20 cellular contexts compared by ENCODE assay signal in the genomic region with DNA sequence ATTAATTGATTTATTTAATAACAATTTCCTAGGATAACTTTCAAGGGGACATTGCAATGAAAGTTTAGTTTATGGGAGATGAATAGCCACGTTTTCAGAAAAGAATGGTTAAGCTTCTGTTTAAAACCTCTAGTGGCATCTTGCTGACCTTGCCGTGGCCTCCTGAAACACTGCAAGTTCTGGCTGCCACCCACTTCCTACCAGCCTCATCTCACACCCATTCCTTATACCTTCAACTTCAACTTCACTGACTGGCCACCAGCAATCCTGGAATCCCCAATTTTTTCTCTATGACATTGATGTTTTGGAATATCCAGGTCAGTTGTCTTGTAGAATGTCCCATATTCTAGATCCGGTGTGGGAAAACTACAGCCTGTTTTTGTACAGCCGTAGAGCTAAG. TPM values are rescaled to one million over a fixed set of nuclear protein-coding genes. Genes with fewer than 3 reads are reported as not detected.
DNase-seq lines count a peak whose midpoint lies in the region; ATAC-seq lines count a peak whose summit lies in the region.
"Had no signal": no experiment of that assay in that cellular context is flagged by ENCODE, and none has a peak within 500 bp of the region (broad histone marks: within the 10 kb centered on the region; RNA-seq: fewer than 3 reads in every experiment).

No MANE protein-coding gene starts in this region.

- no peaks in the 10 kb centered on the region for H3K9me3 ChIP-seq in effector memory CD4-positive, alpha-beta T cell (ENCODE audit: control insufficient read depth, low read length)
- H3K9me3 ChIP-seq: HAP-1 had no signal

- intact Hi-C loops in activated CD4-positive, alpha-beta T cell treated with anti-CD3 and anti-CD28 coated beads for 36 hours (cut with DNase I, micrococcal nuclease) = no loop called here

- CTCF ChIA-PET in activated CD4-positive, alpha-beta T cell treated with anti-CD3 and anti-CD28 coated beads for 36 hours (lab: Charles Lee) = no interaction called here

- POLR2A ChIA-PET in activated CD4-positive, alpha-beta T cell treated with anti-CD3 and anti-CD28 coated beads for 36 hours (lab: Charles Lee) = no interaction called here
- POLR2A ChIA-PET in activated naive CD8-positive, alpha-beta T cell treated with anti-CD3 and anti-CD28 coated beads, Interleukin-2, amount 10 ng/mL, durations not matched to agents 7 days and 5 days (lab: Charles Lee) = no interaction called here

- no peak overlapping the region for H3K27ac ChIP-seq in effector memory CD4-positive, alpha-beta T cell (ENCODE audit: insufficient read depth, low read length, poor library complexity, severe bottlenecking)
- H3K27ac ChIP-seq: 22Rv1, BLaER1, C4-2B had no signal

- no peak overlapping the region for H3K4me3 ChIP-seq in effector memory CD4-positive, alpha-beta T cell (ENCODE audit: insufficient read depth, low read depth, low read length, poor library complexity, severe bottlenecking)
- H3K4me3 ChIP-seq: BLaER1, GM12878, HAP-1 had no signal

- no peaks in the 10 kb centered on the region for H3K9me3 Mint-ChIP-seq in activated CD4-positive, alpha-beta T cell treated with anti-CD3 and anti-CD28 coated beads for 36 hours (ENCODE audit: low read depth)
- peaks cover 10% of the 10 kb centered on the region for H3K9me3 Mint-ChIP-seq in activated naive CD8-positive, alpha-beta T cell treated with anti-CD3 and anti-CD28 coated beads, Interleukin-2, amount 10 ng/mL, durations not matched to agents 7 days and 5 days
- peaks cover 5% of the 10 kb centered on the region for H3K9me3 Mint-ChIP-seq in activated naive CD8-positive, alpha-beta T cell treated with anti-CD3 and anti-CD28 coated beads for 36 hours
- H3K9me3 Mint-ChIP-seq in activated T-helper 17 cell treated with anti-CD3 and anti-CD28 coated beads, Interleukin-2, amount 50 U/mL, for 72 hours = no peaks in the 10 kb centered on the region
- H3K9me3 Mint-ChIP-seq: CD4-positive, alpha-beta T cell; CD8-positive, alpha-beta memory T cell; HFFc6 had no signal

- H3K27ac Mint-ChIP-seq in activated CD4-positive, alpha-beta T cell treated with anti-CD3 and anti-CD28 coated beads for 36 hours = peak overlapping the region; percentile 29
- H3K27ac Mint-ChIP-seq in activated naive CD8-positive, alpha-beta T cell treated with anti-CD3 and anti-CD28 coated beads, Interleukin-2, amount 10 ng/mL, durations not matched to agents 7 days and 5 days = no peak overlapping the region
- H3K27ac Mint-ChIP-seq in activated naive CD8-positive, alpha-beta T cell treated with anti-CD3 and anti-CD28 coated beads for 36 hours = no peak overlapping the region
- no peak overlapping the region for H3K27ac Mint-ChIP-seq in activated T-helper 17 cell treated with anti-CD3 and anti-CD28 coated beads, Interleukin-2, amount 50 U/mL, for 72 hours
- H3K27ac Mint-ChIP-seq: B cell; CD4-positive, alpha-beta T cell; HFFc6 had no signal

- H3K27me3 Mint-ChIP-seq in activated CD4-positive, alpha-beta T cell treated with anti-CD3 and anti-CD28 coated beads for 36 hours = no peaks in the 10 kb centered on the region
- peaks cover 5% of the 10 kb centered on the region for H3K27me3 Mint-ChIP-seq in activated naive CD8-positive, alpha-beta T cell treated with anti-CD3 and anti-CD28 coated beads, Interleukin-2, amount 10 ng/mL, durations not matched to agents 7 days and 5 days
- no peaks in the 10 kb centered on the region for H3K27me3 Mint-ChIP-seq in activated naive CD8-positive, alpha-beta T cell treated with anti-CD3 and anti-CD28 coated beads for 36 hours
- H3K27me3 Mint-ChIP-seq in activated T-helper 17 cell treated with anti-CD3 and anti-CD28 coated beads, Interleukin-2, amount 50 U/mL, for 72 hours = no peaks in the 10 kb centered on the region
- H3K27me3 Mint-ChIP-seq: CD4-positive, alpha-beta T cell had no signal

- H3K4me1 ChIP-seq in effector memory CD4-positive, alpha-beta T cell (ENCODE audit: control insufficient read depth, insufficient read depth, low read length, poor library complexity, severe bottlenecking) = peaks cover 11% of the 10 kb centered on the region
- H3K4me1 ChIP-seq: HAP-1 had no signal

- H3K4me3 Mint-ChIP-seq in activated CD4-positive, alpha-beta T cell treated with anti-CD3 and anti-CD28 coated beads for 36 hours = no peak overlapping the region
- H3K4me3 Mint-ChIP-seq in activated naive CD8-positive, alpha-beta T cell treated with anti-CD3 and anti-CD28 coated beads, Interleukin-2, amount 10 ng/mL, durations not matched to agents 7 days and 5 days = peak overlapping the region; percentile 6
- H3K4me3 Mint-ChIP-seq in activated naive CD8-positive, alpha-beta T cell treated with anti-CD3 and anti-CD28 coated beads for 36 hours = no peak overlapping the region
- H3K4me3 Mint-ChIP-seq in activated T-helper 17 cell treated with anti-CD3 and anti-CD28 coated beads, Interleukin-2, amount 50 U/mL, for 72 hours = peak overlapping the region; percentile 23
- H3K4me3 Mint-ChIP-seq: B cell, HFFc6 had no signal

- no peaks in the 10 kb centered on the region for H3K36me3 Mint-ChIP-seq in activated CD4-positive, alpha-beta T cell treated with anti-CD3 and anti-CD28 coated beads for 36 hours (ENCODE audit: low read depth)
- peaks cover 13% of the 10 kb centered on the region for H3K36me3 Mint-ChIP-seq in activated naive CD8-positive, alpha-beta T cell treated with anti-CD3 and anti-CD28 coated beads, Interleukin-2, amount 10 ng/mL, durations not matched to agents 7 days and 5 days
- no peaks in the 10 kb centered on the region for H3K36me3 Mint-ChIP-seq in activated naive CD8-positive, alpha-beta T cell treated with anti-CD3 and anti-CD28 coated beads for 36 hours
- no peaks in the 10 kb centered on the region for H3K36me3 Mint-ChIP-seq in activated T-helper 17 cell treated with anti-CD3 and anti-CD28 coated beads, Interleukin-2, amount 50 U/mL, for 72 hours (ENCODE audit: low read depth)

- H3K4me1 Mint-ChIP-seq in activated CD4-positive, alpha-beta T cell treated with anti-CD3 and anti-CD28 coated beads for 36 hours = peaks cover 28% of the 10 kb centered on the region
- peaks cover 29% of the 10 kb centered on the region for H3K4me1 Mint-ChIP-seq in activated naive CD8-positive, alpha-beta T cell treated with anti-CD3 and anti-CD28 coated beads, Interleukin-2, amount 10 ng/mL, durations not matched to agents 7 days and 5 days
- peaks cover 23% of the 10 kb centered on the region for H3K4me1 Mint-ChIP-seq in activated naive CD8-positive, alpha-beta T cell treated with anti-CD3 and anti-CD28 coated beads for 36 hours
- peaks cover 25% of the 10 kb centered on the region for H3K4me1 Mint-ChIP-seq in activated T-helper 17 cell treated with anti-CD3 and anti-CD28 coated beads, Interleukin-2, amount 50 U/mL, for 72 hours

- no peak for ATAC-seq in activated CD4-positive, alpha-beta T cell treated with anti-CD3 and anti-CD28 coated beads for 36 hours
- ATAC-seq in activated naive CD8-positive, alpha-beta T cell treated with anti-CD3 and anti-CD28 coated beads, Interleukin-2, amount 10 ng/mL, durations not matched to agents 7 days and 5 days (ENCODE audit: low read depth) = peak; percentile 57
- no peak for ATAC-seq in activated T-helper 17 cell treated with anti-CD3 and anti-CD28 coated beads, Interleukin-2, amount 50 U/mL, for 72 hours (replicated peaks)

- no peaks in the 10 kb centered on the region for H3K36me3 ChIP-seq in effector memory CD4-positive, alpha-beta T cell (ENCODE audit: control insufficient read depth, insufficient read depth, low read length)
- H3K36me3 ChIP-seq: BLaER1, HAP-1 had no signal

- no peaks in the 10 kb centered on the region for H3K27me3 ChIP-seq in effector memory CD4-positive, alpha-beta T cell (replicated peaks; ENCODE audit: control insufficient read depth, insufficient read depth, low read length, poor library complexity, severe bottlenecking)
- H3K27me3 ChIP-seq: BLaER1 had no signal

- no peak for DNase-seq in activated CD4-positive, alpha-beta T cell treated with anti-CD3 and anti-CD28 coated beads for 36 hours
- no peak for DNase-seq in activated CD4-positive, alpha-beta T cell treated with anti-CD3 and anti-CD28 coated beads for 1 hour
- DNase-seq in activated naive CD8-positive, alpha-beta T cell treated with anti-CD3 and anti-CD28 coated beads, Interleukin-2, amount 10 ng/mL, durations not matched to agents 7 days and 5 days = no peak
- no peak for DNase-seq in activated naive CD8-positive, alpha-beta T cell treated with anti-CD3 and anti-CD28 coated beads for 36 hours
- no peak for DNase-seq in effector memory CD4-positive, alpha-beta T cell
- DNase-seq: CD4-positive, alpha-beta T cell; CD8-positive, alpha-beta memory T cell; DMS 273 treated with DMSO at 0.1 percent for 48 hours; DMS79; EL; GDM1; GOT3; HFFc6 had no signal

RNA-seq across cellular contexts. Expression of a gene that starts 5.2 kb away (rescaled TPM):
- total RNA-seq in activated CD4-positive, alpha-beta T cell treated with anti-CD3 and anti-CD28 coated beads for 36 hours = 10 to 100 TPM; 21.0 to 23.6 TPM
- 10 to 100 TPM; 35.8 to 36.0 TPM for total RNA-seq in activated naive CD8-positive, alpha-beta T cell treated with anti-CD3 and anti-CD28 coated beads, Interleukin-2, amount 10 ng/mL, durations not matched to agents 7 days and 5 days
- 10 to 100 TPM; 13.5 to 13.7 TPM for total RNA-seq in activated naive CD8-positive, alpha-beta T cell treated with anti-CD3 and anti-CD28 coated beads for 36 hours
- 10 to 100 TPM; 21.9 to 40.1 TPM for total RNA-seq in activated T-helper 17 cell treated with anti-CD3 and anti-CD28 coated beads, Interleukin-2, amount 50 U/mL, for 72 hours

Comparison
In these comparisons a context has a peak if more than half of its experiments do, and no peak if none do; other contexts are left out.
1. H3K4me3 Mint-ChIP-seq: peak in activated naive CD8-positive, alpha-beta T cell treated with anti-CD3 and anti-CD28 coated beads, Interleukin-2, amount 10 ng/mL, durations not matched to agents 7 days and 5 days (single experiment) and activated T-helper 17 cell treated with anti-CD3 and anti-CD28 coated beads, Interleukin-2, amount 50 U/mL, for 72 hours (single experiment); none in activated CD4-positive, alpha-beta T cell treated with anti-CD3 and anti-CD28 coated beads for 36 hours (single experiment) and activated naive CD8-positive, alpha-beta T cell treated with anti-CD3 and anti-CD28 coated beads for 36 hours (single experiment).